Comparison of ENCODE assay signal across 34 cellular contexts in genomic region chr5:150323092-150323491, GRCh38. TPM values are rescaled to one million over a fixed set of nuclear protein-coding genes. Genes with fewer than 3 reads are reported as not detected.
DNase-seq lines count a peak whose midpoint lies in the region; ATAC-seq and TF ChIP-seq lines count a peak whose summit lies in the region.
"Had no signal": no experiment of that assay in that cellular context is flagged by ENCODE, and none has a peak within 500 bp of the region (broad histone marks: within the 10 kb centered on the region; RNA-seq: fewer than 3 reads in every experiment).

No MANE protein-coding gene starts in this region.

- DNase-seq in HCEC 1CT, result peak; percentile 43
- peak; percentile 55 for DNase-seq in NCI-H226
- peak; percentile 42 for DNase-seq in choroid plexus epithelial cell (ENCODE audit: low read depth)
- DNase-seq in progenitor cell of endocrine pancreas (ENCODE audit: low spot score, unreplicated experiment), result no peak
- DNase-seq in SW 1271 (lab: John Stamatoyannopoulos, UW), result no peak
- DNase-seq in SIG-M5 (lab: John Stamatoyannopoulos, UW), result no peak
- DNase-seq: activated CD4-positive, alpha-beta T cell treated with anti-CD3 and anti-CD28 coated beads for 48 hours; activated gamma-delta T cell; activated naive CD8-positive, alpha-beta T cell treated with anti-CD3 and anti-CD28 coated beads for 36 hours; activated T-cell treated with anti-CD3 and anti-CD28 coated beads, Interleukin-2, amount 50 U/mL, for 4 hours; C1 segment of cervical spinal cord; DMS153; effector CD8-positive, alpha-beta T cell; heart left ventricle; KG1; kidney; MG63; natural killer cell; NCI-H1436; NCI-H2081; NCI-H526; NK-92 treated with Interleukin-12 subunit alpha and Interleukin-12 subunit beta, amount 100 ng/mL, for 24 hours; nucleus accumbens; psoas muscle; stimulated activated CD4-positive, alpha-beta T cell treated with anti-CD3 and anti-CD28 coated beads, Interleukin-4, amount 100 ng/mL, for 24 hours; tibial artery; WERI-Rb-1 had no signal

- no peak overlapping the region for H3K4me3 Mint-ChIP-seq in progenitor cell of endocrine pancreas (ENCODE audit: low read depth)
- H3K4me3 Mint-ChIP-seq: activated naive CD8-positive, alpha-beta T cell treated with anti-CD3 and anti-CD28 coated beads for 36 hours; activated T-cell treated with anti-CD3 and anti-CD28 coated beads, Interleukin-2, amount 50 U/mL, for 4 hours; natural killer cell had no signal

- H3K4me1 Mint-ChIP-seq in progenitor cell of endocrine pancreas (ENCODE audit: low read depth), result peaks cover 9% of the 10 kb centered on the region
- H3K4me1 Mint-ChIP-seq: activated naive CD8-positive, alpha-beta T cell treated with anti-CD3 and anti-CD28 coated beads for 36 hours had no signal

- peaks cover 10% of the 10 kb centered on the region for H3K27me3 Mint-ChIP-seq in progenitor cell of endocrine pancreas
- H3K27me3 Mint-ChIP-seq: activated naive CD8-positive, alpha-beta T cell treated with anti-CD3 and anti-CD28 coated beads for 36 hours had no signal

- no peak overlapping the region for H3K4me3 ChIP-seq in choroid plexus epithelial cell (ENCODE audit: low read depth, low read length)
- H3K4me3 ChIP-seq: ascending aorta, cardiac muscle cell, coronary artery, GM12878, heart left ventricle, MG63, psoas muscle, tibial artery had no signal

- no peaks in the 10 kb centered on the region for H3K9me3 Mint-ChIP-seq in progenitor cell of endocrine pancreas (ENCODE audit: low read depth)
- H3K9me3 Mint-ChIP-seq: activated naive CD8-positive, alpha-beta T cell treated with anti-CD3 and anti-CD28 coated beads for 36 hours; activated T-cell treated with anti-CD3 and anti-CD28 coated beads, Interleukin-2, amount 50 U/mL, for 4 hours; natural killer cell had no signal

- no peaks in the 10 kb centered on the region for H3K36me3 Mint-ChIP-seq in progenitor cell of endocrine pancreas (ENCODE audit: insufficient read depth)
- H3K36me3 Mint-ChIP-seq: activated naive CD8-positive, alpha-beta T cell treated with anti-CD3 and anti-CD28 coated beads for 36 hours; natural killer cell had no signal

- ATAC-seq in HG02763 (IDR thresholded peaks at IDR 0.05; ENCODE audit: unreplicated experiment), result no peak
- ATAC-seq: activated T-cell treated with anti-CD3 and anti-CD28 coated beads, Interleukin-2, amount 50 U/mL, for 4 hours; heart left ventricle; Panc1; psoas muscle had no signal

- TF ChIP-seq CTCF in choroid plexus epithelial cell (conservative IDR thresholded peaks at IDR 0.05; ENCODE audit: low read depth, low read length) (no peak), progenitor cell of endocrine pancreas (IDR thresholded peaks at IDR 0.05; ENCODE audit: unreplicated experiment) (no peak)

- peak overlapping the region; percentile 42 for H3K27ac Mint-ChIP-seq in progenitor cell of endocrine pancreas
- H3K27ac Mint-ChIP-seq: activated naive CD8-positive, alpha-beta T cell treated with anti-CD3 and anti-CD28 coated beads for 36 hours; natural killer cell had no signal

RNA-seq across cellular contexts. Expression of gene ARSI, which starts 20.4 kb away (rescaled TPM):
- total RNA-seq in progenitor cell of endocrine pancreas, result 0.24 TPM in 1 of 2 replicates, not detected in the other
- total RNA-seq: activated naive CD8-positive, alpha-beta T cell treated with anti-CD3 and anti-CD28 coated beads for 36 hours; activated T-cell treated with anti-CD3 and anti-CD28 coated beads, Interleukin-2, amount 50 U/mL, for 4 hours; ascending aorta; GM12878 had no signal

RNA-seq across cellular contexts. Expression of gene CAMK2A, which starts 33.5 kb away (rescaled TPM):
- total RNA-seq in progenitor cell of endocrine pancreas, result not detected in 2 replicates
- total RNA-seq: activated naive CD8-positive, alpha-beta T cell treated with anti-CD3 and anti-CD28 coated beads for 36 hours; activated T-cell treated with anti-CD3 and anti-CD28 coated beads, Interleukin-2, amount 50 U/mL, for 4 hours; ascending aorta; HT1080 had no signal

RNA-seq across cellular contexts. Expression of gene TCOF1, which starts 34.4 kb away (rescaled TPM):
- total RNA-seq in progenitor cell of endocrine pancreas, result 58.9 and 66.7 TPM in 2 replicates

Comparison
In these comparisons a context has a peak if more than half of its experiments do, and no peak if none do; other contexts are left out.
1. DNase-seq: peak in HCEC 1CT (single experiment), NCI-H226 (single experiment) and choroid plexus epithelial cell (single experiment); none in progenitor cell of endocrine pancreas (single experiment), SW 1271 (0 of 2) and SIG-M5 (single experiment).